In the genomic region with DNA sequence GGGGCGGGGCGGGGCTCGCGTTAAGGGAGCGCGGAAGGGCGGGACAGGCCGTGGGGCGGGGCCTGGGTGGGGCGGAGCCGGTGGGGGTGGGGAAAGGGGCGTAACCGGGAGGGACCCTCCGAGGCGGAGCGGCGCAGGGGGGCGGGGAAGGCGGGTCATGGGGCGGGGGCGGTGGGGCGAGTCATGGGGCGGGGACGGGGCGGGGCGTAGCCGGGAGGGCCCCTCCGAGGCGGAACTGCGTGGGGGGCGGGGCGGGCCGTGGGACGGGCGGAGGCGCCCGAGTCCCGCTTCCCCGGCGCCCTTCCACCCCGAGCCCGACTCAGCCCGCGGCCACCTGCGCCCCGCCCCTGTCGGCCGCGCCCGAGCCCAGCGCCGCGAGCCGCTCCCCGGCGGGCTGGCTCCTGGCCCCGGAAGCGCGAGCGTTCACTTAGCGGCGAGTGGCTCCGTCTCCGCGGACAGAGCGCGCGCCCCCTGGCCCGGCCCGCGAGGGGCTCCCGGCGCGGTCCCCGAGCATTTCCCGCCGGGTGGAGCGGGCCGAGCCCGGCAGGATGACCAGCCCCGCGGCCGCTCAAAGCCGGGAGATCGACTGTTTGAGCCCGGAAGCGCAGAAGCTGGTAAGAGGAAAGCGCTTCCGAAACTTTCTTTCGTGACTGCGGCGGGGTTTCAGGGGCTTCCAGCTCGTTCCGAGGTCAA, we compare ENCODE assay signal across 8 cellular contexts.
DNase-seq lines count a peak whose midpoint lies in the region; ATAC-seq lines count a peak whose summit lies in the region.

No MANE protein-coding gene starts in this region.

- peaks cover 9 to 62% (median 32%) of the 10 kb centered on the region in 11 experiments; a peak in 19 of 22 replicates for H4K20me1 ChIP-seq in BLaER1 treated with 17β-estradiol and CSF1 and Interleukin-3, amounts not matched to agents 10 nM and 100 nM

- H3K9me3 ChIP-seq in BLaER1 treated with 17β-estradiol and CSF1 and Interleukin-3, amounts not matched to agents 10 nM and 100 nM (replicated peaks in 1 of 11): no peaks in the 10 kb centered on the region
- no peaks in the 10 kb centered on the region for H3K9me3 ChIP-seq in endocrine pancreas (ENCODE audit: control insufficient read depth, low read length)

- H3K27me3 ChIP-seq in BLaER1 treated with 17β-estradiol and CSF1 and Interleukin-3, amounts not matched to agents 10 nM and 100 nM: no peaks in the 10 kb centered on the region
- no peaks in the 10 kb centered on the region for H3K27me3 ChIP-seq in endocrine pancreas (ENCODE audit: control insufficient read depth, insufficient read depth, low read length)

- ATAC-seq in GM19324 (IDR thresholded peaks at IDR 0.05; ENCODE audit: low FRiP score, unreplicated experiment) (peak; percentile 71), HG03460 (IDR thresholded peaks at IDR 0.05; ENCODE audit: unreplicated experiment) (peak; percentile 38)

- peak overlapping the region; percentile 89 to 99 (median 98) for H3K9ac ChIP-seq in BLaER1 treated with 17β-estradiol and CSF1 and Interleukin-3, amounts not matched to agents 10 nM and 100 nM
- H3K9ac ChIP-seq in endocrine pancreas (ENCODE audit: control insufficient read depth, insufficient read depth, low read length): peak overlapping the region; percentile 94

- DNase-seq in NK-92 (lab: John Stamatoyannopoulos, UW; ENCODE audit: unreplicated experiment) (peak; percentile 76), midbrain (lab: John Stamatoyannopoulos, UW) (peak; percentile 81)
- peak; percentile 90 to 95 (median 92) for DNase-seq in activated CD8-positive, alpha-beta memory T cell treated with anti-CD3 and anti-CD28 coated beads for 48 hours (ENCODE audit: low read depth in 2 of 3, low spot score in 2 of 3)
- DNase-seq in stimulated activated CD8-positive, alpha-beta memory T cell treated with anti-CD3 and anti-CD28 coated beads, Interleukin-4, amount 100 ng/mL, for 24 hours (ENCODE audit: low read depth): peak; percentile 91

- H3K4me1 ChIP-seq in BLaER1 treated with 17β-estradiol and CSF1 and Interleukin-3, amounts not matched to agents 10 nM and 100 nM: peaks cover 66 to 84% (median 74%) of the 10 kb centered on the region in 10 experiments
- H3K4me1 ChIP-seq in endocrine pancreas (ENCODE audit: control insufficient read depth, insufficient read depth, low read length): peaks cover 15% of the 10 kb centered on the region

- H3K27ac ChIP-seq in BLaER1 treated with 17β-estradiol and CSF1 and Interleukin-3, amounts not matched to agents 10 nM and 100 nM: peak overlapping the region; percentile 93 to 98 (median 96)

- H3K36me3 ChIP-seq in BLaER1 treated with 17β-estradiol and CSF1 and Interleukin-3, amounts not matched to agents 10 nM and 100 nM: no peaks in the 10 kb centered on the region
- no peaks in the 10 kb centered on the region for H3K36me3 ChIP-seq in endocrine pancreas (ENCODE audit: control insufficient read depth, insufficient read depth, low read length)

- peak overlapping the region; percentile 81 to 96 (median 93) for H3K4me3 ChIP-seq in BLaER1 treated with 17β-estradiol and CSF1 and Interleukin-3, amounts not matched to agents 10 nM and 100 nM
- no peak overlapping the region for H3K4me3 ChIP-seq in endocrine pancreas (ENCODE audit: control insufficient read depth, insufficient read depth, low read length)

- H3K4me2 ChIP-seq in BLaER1 treated with 17β-estradiol and CSF1 and Interleukin-3, amounts not matched to agents 10 nM and 100 nM: peak overlapping the region; percentile 97 to 100 (median 99)
